In the genomic region with DNA sequence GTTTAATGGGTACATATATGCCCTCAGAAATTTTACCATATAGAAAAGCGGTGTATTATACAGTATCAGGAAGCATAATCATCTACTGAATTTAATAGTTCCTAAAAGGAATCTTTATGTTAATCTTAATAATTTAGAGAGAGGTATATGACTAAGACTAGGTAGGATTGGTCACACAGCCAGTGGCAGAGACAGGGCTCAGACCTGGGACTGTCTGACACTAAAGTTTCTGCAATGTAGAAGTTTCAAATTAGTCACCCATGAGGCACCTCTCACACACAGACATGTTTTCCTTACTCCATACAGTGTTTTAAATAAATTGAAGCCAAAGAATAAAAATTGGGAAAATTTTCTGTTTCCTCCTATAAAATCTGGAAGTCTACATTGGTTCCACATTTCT, we compare ENCODE assay signal across 1 cellular context.
TF ChIP-seq lines count a peak whose summit lies in the region.

No MANE protein-coding gene starts in this region.

TF ChIP-seq in IMR-90, 13 proteins besides CTCF, POLR2A, EP300 and RAD21 (continued from another document):
- TF ChIP-seq, protein P1, sequence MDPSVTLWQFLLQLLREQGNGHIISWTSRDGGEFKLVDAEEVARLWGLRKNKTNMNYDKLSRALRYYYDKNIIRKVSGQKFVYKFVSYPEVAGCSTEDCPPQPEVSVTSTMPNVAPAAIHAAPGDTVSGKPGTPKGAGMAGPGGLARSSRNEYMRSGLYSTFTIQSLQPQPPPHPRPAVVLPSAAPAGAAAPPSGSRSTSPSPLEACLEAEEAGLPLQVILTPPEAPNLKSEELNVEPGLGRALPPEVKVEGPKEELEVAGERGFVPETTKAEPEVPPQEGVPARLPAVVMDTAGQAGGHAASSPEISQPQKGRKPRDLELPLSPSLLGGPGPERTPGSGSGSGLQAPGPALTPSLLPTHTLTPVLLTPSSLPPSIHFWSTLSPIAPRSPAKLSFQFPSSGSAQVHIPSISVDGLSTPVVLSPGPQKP (IDR thresholded peaks at IDR 0.05; ENCODE audit: borderline replicate concordance, low read depth, low read length), result no peak
- TF ChIP-seq CHD1 (IDR thresholded peaks at IDR 0.05; ENCODE audit: low read depth, low read length) (no peak), NFE2L2 (IDR thresholded peaks at IDR 0.05; ENCODE audit: low read depth, low read length) (no peak), MXI1 (IDR thresholded peaks at IDR 0.05; ENCODE audit: borderline replicate concordance, low read depth, low read length) (no peak), MAFK (IDR thresholded peaks at IDR 0.05; ENCODE audit: low read depth, low read length) (no peak), BHLHE40 (IDR thresholded peaks at IDR 0.05; ENCODE audit: low read depth, low read length) (no peak), CEBPB (IDR thresholded peaks at IDR 0.05; ENCODE audit: low read depth, low read length) (no peak), RCOR1 (IDR thresholded peaks at IDR 0.05; ENCODE audit: insufficient replicate concordance, low read length) (no peak), RFX5 (IDR thresholded peaks at IDR 0.05; ENCODE audit: low read depth, low read length) (no peak), MAZ (IDR thresholded peaks at IDR 0.05; ENCODE audit: borderline replicate concordance, low read depth, low read length) (no peak)
- TF ChIP-seq, protein P2, sequence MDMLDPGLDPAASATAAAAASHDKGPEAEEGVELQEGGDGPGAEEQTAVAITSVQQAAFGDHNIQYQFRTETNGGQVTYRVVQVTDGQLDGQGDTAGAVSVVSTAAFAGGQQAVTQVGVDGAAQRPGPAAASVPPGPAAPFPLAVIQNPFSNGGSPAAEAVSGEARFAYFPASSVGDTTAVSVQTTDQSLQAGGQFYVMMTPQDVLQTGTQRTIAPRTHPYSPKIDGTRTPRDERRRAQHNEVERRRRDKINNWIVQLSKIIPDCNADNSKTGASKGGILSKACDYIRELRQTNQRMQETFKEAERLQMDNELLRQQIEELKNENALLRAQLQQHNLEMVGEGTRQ (IDR thresholded peaks at IDR 0.05; ENCODE audit: low read depth, low read length), result no peak
